ENCODE assay signal across 12 cellular contexts in genomic region chr6:31765910-31766794, GRCh38. TPM values are rescaled to one million over a fixed set of nuclear protein-coding genes. Genes with fewer than 3 reads are reported as not detected.
A peak's percentile ranks its signal among the peaks of the same experiment; 100 is the strongest.
DNase-seq lines count a peak whose midpoint lies in the region; ATAC-seq and TF ChIP-seq lines count a peak whose summit lies in the region.
"Had no signal": no experiment of that assay in that cellular context is flagged by ENCODE, and none has a peak within 500 bp of the region (broad histone marks: within the 10 kb centered on the region; RNA-seq: fewer than 3 reads in every experiment).

No MANE protein-coding gene starts in this region.

- H3K27me3 Mint-ChIP-seq in naive thymus-derived CD4-positive, alpha-beta T cell = no peaks in the 10 kb centered on the region

- peaks cover 3% of the 10 kb centered on the region for H3K36me3 ChIP-seq in iPS-18a (ENCODE audit: control insufficient read depth, low read depth, low read length)
- H3K36me3 ChIP-seq in naive thymus-derived CD4-positive, alpha-beta T cell (ENCODE audit: control insufficient read depth in 2 of 3, insufficient read depth in 3 of 3, low read length in 3 of 3) = no peaks in the 10 kb centered on the region
- H3K36me3 ChIP-seq: SJSA1 had no signal

- DNase-seq in GM03348 (ENCODE audit: low spot score) = peak; percentile 33
- DNase-seq in astrocyte of the hippocampus (ENCODE audit: low read depth, low spot score) = peak; percentile 21
- DNase-seq in skeletal muscle cell (ENCODE audit: low read depth) = no peak
- no peak for DNase-seq in GM10266 (ENCODE audit: extremely low spot score)
- no peak for DNase-seq in NCI-H1048 (lab: John Stamatoyannopoulos, UW)
- DNase-seq in SHP77 (lab: John Stamatoyannopoulos, UW) = no peak
- DNase-seq in naive thymus-derived CD4-positive, alpha-beta T cell = no peak
- DNase-seq: activated CD8-positive, alpha-beta memory T cell treated with anti-CD3 and anti-CD28 coated beads for 24 hours; head of caudate nucleus; NCI-H2107 had no signal

- no peak overlapping the region for H3K9ac ChIP-seq in iPS-18a (ENCODE audit: low read length)

- H3K4me3 Mint-ChIP-seq in naive thymus-derived CD4-positive, alpha-beta T cell = no peak overlapping the region

- peak overlapping the region; percentile 32 for H3K4me3 ChIP-seq in iPS-18a (ENCODE audit: low read length)
- peak overlapping the region; percentile 38 for H3K4me3 ChIP-seq in skeletal muscle cell (ENCODE audit: low read depth, low read length)
- H3K4me3 ChIP-seq in naive thymus-derived CD4-positive, alpha-beta T cell (ENCODE audit: low read length) = no peak overlapping the region
- H3K4me3 ChIP-seq: SJSA1 had no signal

- H3K9me3 ChIP-seq in iPS-18a (ENCODE audit: control insufficient read depth, low read depth, low read length) = no peaks in the 10 kb centered on the region
- no peaks in the 10 kb centered on the region for H3K9me3 ChIP-seq in naive thymus-derived CD4-positive, alpha-beta T cell (ENCODE audit: control insufficient read depth in 2 of 3, low read length in 3 of 3)
- H3K9me3 ChIP-seq: SJSA1 had no signal

- CTCF ChIA-PET in naive thymus-derived CD4-positive, alpha-beta T cell (lab: Charles Lee) = interaction anchor here (0.6 kb wide), 1 partner anchor 108 kb away, joined by 3 read pairs; no protein-coding TSS in a partner anchor

- TF ChIP-seq CTCF in GM10266 (IDR thresholded peaks at IDR 0.05; ENCODE audit: control insufficient read depth, insufficient read depth, low read depth, missing control alignments) = no peak

- no peak for ATAC-seq in naive thymus-derived CD4-positive, alpha-beta T cell

- no peak overlapping the region for H3K27ac Mint-ChIP-seq in naive thymus-derived CD4-positive, alpha-beta T cell

- H3K4me1 Mint-ChIP-seq in naive thymus-derived CD4-positive, alpha-beta T cell = peaks cover 4 to 35% (median 16%) of the 10 kb centered on the region in 7 donors

- peaks cover 0 to 3% (median 0%) of the 10 kb centered on the region in 11 donors for H3K9me3 Mint-ChIP-seq in naive thymus-derived CD4-positive, alpha-beta T cell

- POLR2A ChIA-PET in naive thymus-derived CD4-positive, alpha-beta T cell (lab: Charles Lee) = no interaction called here

- intact Hi-C loops in naive thymus-derived CD4-positive, alpha-beta T cell (cut with micrococcal nuclease) = no loop called here

- H3K4me1 ChIP-seq in iPS-18a (ENCODE audit: control insufficient read depth, low read depth, low read length) = peaks cover 7% of the 10 kb centered on the region
- H3K4me1 ChIP-seq in naive thymus-derived CD4-positive, alpha-beta T cell (ENCODE audit: control insufficient read depth in 2 of 2, insufficient read depth in 2 of 2, low read length in 2 of 2) = peaks cover 3 to 9% of the 10 kb centered on the region in 2 donors

- H3K27me3 ChIP-seq in iPS-18a (ENCODE audit: control insufficient read depth, insufficient read depth, low read length) = no peaks in the 10 kb centered on the region
- H3K27me3 ChIP-seq in naive thymus-derived CD4-positive, alpha-beta T cell (ENCODE audit: control insufficient read depth in 2 of 2, insufficient read depth in 2 of 2, low read length in 2 of 2) = no peaks in the 10 kb centered on the region
- H3K27me3 ChIP-seq: SJSA1 had no signal

- no peak overlapping the region for H3K27ac ChIP-seq in iPS-18a (ENCODE audit: low read length)
- H3K27ac ChIP-seq in naive thymus-derived CD4-positive, alpha-beta T cell (ENCODE audit: low read depth, low read length) = no peak overlapping the region
- H3K27ac ChIP-seq: SJSA1 had no signal

- H3K36me3 Mint-ChIP-seq in naive thymus-derived CD4-positive, alpha-beta T cell = peaks cover 0 to 19% (median 5%) of the 10 kb centered on the region in 5 donors

RNA-seq across cellular contexts. Expression of gene SAPCD1, which starts 3.7 kb away (rescaled TPM):
- total RNA-seq in naive thymus-derived CD4-positive, alpha-beta T cell = 10 to 100 TPM in 1 of 5 experiments, 1 to 10 TPM in 4; 2.3 to 11.1 (median 3.3) TPM
- polyA plus RNA-seq in naive thymus-derived CD4-positive, alpha-beta T cell = not detected

RNA-seq across cellular contexts. Expression of gene VWA7, which starts 11.0 kb away (rescaled TPM):
- total RNA-seq in naive thymus-derived CD4-positive, alpha-beta T cell = 1 to 10 TPM in 3 of 5 experiments, under 1 TPM in 2; 0.53 to 4.5 (median 1.1) TPM
- polyA plus RNA-seq in naive thymus-derived CD4-positive, alpha-beta T cell = not detected
- total RNA-seq: SJSA1 had no signal

RNA-seq across cellular contexts. Expression of gene MSH5, which starts 26.3 kb away (rescaled TPM):
- 10 to 100 TPM; 10.3 to 52.2 (median 11.4) TPM for total RNA-seq in naive thymus-derived CD4-positive, alpha-beta T cell
- 1 to 10 TPM in 1 of 2 donors, under 1 TPM in 1; 0.51 to 2.6 TPM for polyA plus RNA-seq in naive thymus-derived CD4-positive, alpha-beta T cell

RNA-seq across cellular contexts. Expression of gene VARS1, which starts 29.4 kb away (rescaled TPM):
- 10 to 100 TPM; 34.3 to 84.2 (median 53.2) TPM for total RNA-seq in naive thymus-derived CD4-positive, alpha-beta T cell
- 10 to 100 TPM; 32.2 to 44.8 TPM for polyA plus RNA-seq in naive thymus-derived CD4-positive, alpha-beta T cell

RNA-seq across cellular contexts. Expression of gene CLIC1, which starts 29.8 kb away (rescaled TPM):
- total RNA-seq in naive thymus-derived CD4-positive, alpha-beta T cell = 100 to 1,000 TPM in 2 of 5 experiments, 10 to 100 TPM in 3; 29.3 to 494 (median 58.2) TPM
- polyA plus RNA-seq in naive thymus-derived CD4-positive, alpha-beta T cell = 100 to 1,000 TPM; 102 to 122 TPM

Comparison
In these comparisons a context has a peak if more than half of its experiments do, and no peak if none do; other contexts are left out.
1. DNase-seq: peak in GM03348 (single experiment) and astrocyte of the hippocampus (single experiment); none in skeletal muscle cell (single experiment), GM10266 (single experiment), NCI-H1048 (single experiment), SHP77 (0 of 2) and naive thymus-derived CD4-positive, alpha-beta T cell (0 of 9).